Comparison of ENCODE assay signal across 24 cellular contexts in genomic region chr5:41115281-41115680, GRCh38. TPM values are rescaled to one million over a fixed set of nuclear protein-coding genes. Genes with fewer than 3 reads are reported as not detected.
DNase-seq lines count a peak whose midpoint lies in the region; ATAC-seq and TF ChIP-seq lines count a peak whose summit lies in the region.
"Had no signal": no experiment of that assay in that cellular context is flagged by ENCODE, and none has a peak within 500 bp of the region (broad histone marks: within the 10 kb centered on the region; RNA-seq: fewer than 3 reads in every experiment).

No MANE protein-coding gene starts in this region.

- H3K4me3 ChIP-seq in mammary epithelial cell (replicated peaks in 1 of 3; ENCODE audit: insufficient read depth in 1 of 3, low read depth in 2 of 3, low read length in 3 of 3) (no peak overlapping the region), breast epithelium (no peak overlapping the region), left lung (no peak overlapping the region), adrenal gland (no peak overlapping the region)
- H3K4me3 ChIP-seq: cardiac muscle cell, stomach had no signal

- WGBS in mammary epithelial cell (ENCODE audit: low coverage, missing lambda C conversion rate) = 50% methylated on average over 1 of the region's 2 CpGs
- 77 to 93% (median 87%) methylated on average over 2 of the region's 2 CpGs for WGBS in adrenal gland, 4 donors

- peak; percentile 11 for DNase-seq in mammary epithelial cell
- DNase-seq in breast epithelium (ENCODE audit: low spot score in 2 of 2) = no peak
- DNase-seq in left lung = no peak
- DNase-seq in adrenal gland = no peak
- no peak for DNase-seq in mucosa of gallbladder (ENCODE audit: low spot score)
- DNase-seq: activated gamma-delta T cell; COR-L47; effector memory CD8-positive, alpha-beta T cell; GDM1; glutamatergic neuron; MM.1S; NCI-H2029 treated with DMSO at 0.1 percent for 48 hours; NCI-H526; stomach; WERI-Rb-1 had no signal

- H3K9me3 ChIP-seq in mammary epithelial cell (replicated peaks; ENCODE audit: insufficient read depth, low read length) (no peaks in the 10 kb centered on the region), breast epithelium (no peaks in the 10 kb centered on the region), left lung (no peaks in the 10 kb centered on the region), adrenal gland (replicated peaks in 1 of 3) (no peaks in the 10 kb centered on the region)
- H3K9me3 ChIP-seq: stomach had no signal

- no peaks in the 10 kb centered on the region for H3K79me2 ChIP-seq in mammary epithelial cell (ENCODE audit: insufficient read depth, low read length)

- no peak for TF ChIP-seq POLR2A in breast epithelium (IDR thresholded peaks at IDR 0.05)
- TF ChIP-seq POLR2A in adrenal gland (IDR thresholded peaks at IDR 0.05) = no peak

- no peaks in the 10 kb centered on the region for H3K36me3 Mint-ChIP-seq in brain

- no peak overlapping the region for H3K27ac ChIP-seq in mammary epithelial cell (ENCODE audit: insufficient read depth, low read depth, low read length)
- no peak overlapping the region for H3K27ac ChIP-seq in breast epithelium
- H3K27ac ChIP-seq in left lung = no peak overlapping the region
- no peak overlapping the region for H3K27ac ChIP-seq in adrenal gland
- H3K27ac ChIP-seq: 22Rv1, cardiac muscle cell, stomach, WERI-Rb-1 had no signal

- H3K9me3 Mint-ChIP-seq in brain = no peaks in the 10 kb centered on the region

- CTCF ChIA-PET in mammary epithelial cell (lab: Charles Lee; ENCODE audit: low non-redundant PET) = no interaction called here

- no peak overlapping the region for H2AFZ ChIP-seq in mammary epithelial cell (ENCODE audit: low read depth, low read length)

- H3K9ac ChIP-seq in mammary epithelial cell (ENCODE audit: insufficient read depth, low read length) = no peak overlapping the region

- in situ Hi-C loops in mammary epithelial cell (cut with MboI; ENCODE audit: low sequenced_read_pairs in 2 of 2) = no loop called here

- H3K27me3 Mint-ChIP-seq in brain = no peaks in the 10 kb centered on the region
- H3K27me3 Mint-ChIP-seq: effector memory CD8-positive, alpha-beta T cell had no signal

- TF ChIP-seq CTCF in mammary epithelial cell (conservative IDR thresholded peaks at IDR 0.05 in 1 of 2, IDR thresholded peaks at IDR 0.05 in 1 of 2; ENCODE audit: extremely low read depth in 1 of 2, insufficient read depth in 1 of 2, low read depth in 1 of 2, low read length in 2 of 2) = no peak
- no peak for TF ChIP-seq CTCF in breast epithelium (IDR thresholded peaks at IDR 0.05)
- no peak for TF ChIP-seq CTCF in brain (conservative IDR thresholded peaks at IDR 0.05)
- TF ChIP-seq CTCF in left lung (IDR thresholded peaks at IDR 0.05) = no peak
- TF ChIP-seq CTCF in adrenal gland (IDR thresholded peaks at IDR 0.05) = no peak

- ATAC-seq in left lung = peak; percentile 47
- no peak for ATAC-seq in HG03378 (IDR thresholded peaks at IDR 0.05; ENCODE audit: unreplicated experiment)
- no peak for ATAC-seq in GM21526 (IDR thresholded peaks at IDR 0.05; ENCODE audit: low FRiP score, unreplicated experiment)
- ATAC-seq: effector memory CD8-positive, alpha-beta T cell; Panc1 had no signal

- peak overlapping the region in 3 of 5 experiments; percentile 28 to 69 (median 68) for H3K27ac Mint-ChIP-seq in brain
- H3K27ac Mint-ChIP-seq: effector memory CD8-positive, alpha-beta T cell had no signal

- H3K36me3 ChIP-seq in mammary epithelial cell (ENCODE audit: insufficient read depth, low read length) (no peaks in the 10 kb centered on the region), breast epithelium (no peaks in the 10 kb centered on the region), left lung (no peaks in the 10 kb centered on the region), adrenal gland (replicated peaks in 1 of 2) (no peaks in the 10 kb centered on the region)
- H3K36me3 ChIP-seq: cardiac muscle cell, stomach, WERI-Rb-1 had no signal

- no peak overlapping the region for H3K4me3 Mint-ChIP-seq in brain
- H3K4me3 Mint-ChIP-seq: effector memory CD8-positive, alpha-beta T cell had no signal

- dilution Hi-C loops in mammary epithelial cell (cut with HindIII; ENCODE audit: low sequenced_read_pairs) = no loop called here

- no TSS peak for BruUV-seq in mammary epithelial cell (replicated peaks; lab: Mats Ljungman, UMichigan)

- no peak overlapping the region for H3K4me2 ChIP-seq in mammary epithelial cell (ENCODE audit: insufficient read depth, low read depth, low read length)

- H3K27me3 ChIP-seq in mammary epithelial cell (ENCODE audit: insufficient read depth, low read length) (peaks cover 4% of the 10 kb centered on the region), breast epithelium (no peaks in the 10 kb centered on the region), left lung (no peaks in the 10 kb centered on the region), adrenal gland (no peaks in the 10 kb centered on the region)
- H3K27me3 ChIP-seq: cardiac muscle cell, stomach had no signal

- no peaks in the 10 kb centered on the region for H3K4me1 ChIP-seq in mammary epithelial cell (ENCODE audit: insufficient read depth, low read length)
- H3K4me1 ChIP-seq in breast epithelium = no peaks in the 10 kb centered on the region
- H3K4me1 ChIP-seq in left lung = no peaks in the 10 kb centered on the region
- H3K4me1 ChIP-seq in adrenal gland (replicated peaks in 1 of 2) = no peaks in the 10 kb centered on the region
- H3K4me1 ChIP-seq: stomach had no signal

- intact Hi-C loops in mammary epithelial cell (cut with micrococcal nuclease) = no loop called here
- intact Hi-C loops in breast epithelium (cut with DNase I; ENCODE audit: low total_unique reads) = no loop called here
- intact Hi-C loops in left lung (cut with DNase I) = no loop called here
- intact Hi-C loops in adrenal gland (cut with DNase I) = no loop called here

- no peaks in the 10 kb centered on the region for H3K4me1 Mint-ChIP-seq in brain

- H4K20me1 ChIP-seq in mammary epithelial cell (ENCODE audit: insufficient read depth, low read length) = no peaks in the 10 kb centered on the region

RNA-seq across cellular contexts. Expression of gene MROH2B, which starts 44.1 kb away (rescaled TPM):
- not detected for total RNA-seq in mammary epithelial cell
- polyA plus RNA-seq in mammary epithelial cell = not detected
- not detected for polyA minus RNA-seq in mammary epithelial cell
- total RNA-seq in breast epithelium = not detected
- not detected for polyA plus RNA-seq in brain (ENCODE audit: insufficient read depth, low read depth, low replicate concordance)
- total RNA-seq in left lung = not detected
- total RNA-seq in adrenal gland = under 1 TPM in 1 of 8 donors, not detected in 7; 0.17 TPM
- under 1 TPM in 1 of 3 donors, not detected in 2; 0.03 TPM for polyA plus RNA-seq in adrenal gland
- total RNA-seq in mucosa of gallbladder = not detected
- total RNA-seq: activated CD8-positive, alpha-beta memory T cell treated with anti-CD3 and anti-CD28 coated beads for 36 hours; cardiac muscle cell; HT-29; stomach had no signal
- polyA plus RNA-seq: cardiac muscle cell, keratinocyte, stomach had no signal
